ENCODE assay signal across 29 cellular contexts in genomic region chr2:30398084-30398483, GRCh38.
"Had no signal": no experiment of that assay in that cellular context is flagged by ENCODE, and none has a peak within 500 bp of the region (broad histone marks: within the 10 kb centered on the region; RNA-seq: fewer than 3 reads in every experiment).

No MANE protein-coding gene starts in this region.

- H3K4me1 ChIP-seq: colonic mucosa, lower lobe of right lung, psoas muscle, right lobe of liver, testis had no signal

- H3K36me3 ChIP-seq: colonic mucosa, esophagus squamous epithelium, lower lobe of right lung, ovary, right lobe of liver, stomach, tibial artery had no signal

- FAIRE-seq: endometrium, urothelium cell line had no signal

- H3K9me3 ChIP-seq: colonic mucosa, esophagus squamous epithelium, lower lobe of right lung, ovary, psoas muscle, right lobe of liver, stomach, testis, tibial artery had no signal

- H3K27ac ChIP-seq: colonic mucosa, lower lobe of right lung, ovary, psoas muscle, right lobe of liver, testis, tibial artery had no signal

- DNase-seq: colonic mucosa; dermis blood vessel endothelial cell; effector memory CD8-positive, alpha-beta T cell; esophagus squamous epithelium; foreskin melanocyte; glutamatergic neuron; hypothalamus; immature natural killer cell; islet precursor cell; kidney glomerular epithelial cell; lower lobe of right lung; naive thymus-derived CD8-positive, alpha-beta T cell; occipital lobe; ovary; posterior cingulate gyrus; psoas muscle; right lobe of liver; stimulated activated CD4-positive, alpha-beta T cell treated with anti-CD3 and anti-CD28 coated beads, Interleukin-12 subunit alpha, Interleukin-12 subunit beta, amount 100 ng/mL, for 4 hours; stimulated activated CD4-positive, alpha-beta T cell treated with anti-CD3 and anti-CD28 coated beads, Interleukin-1b, Interleukin-23, amount 100 ng/mL, for 48 hours; stimulated activated CD4-positive, alpha-beta T cell treated with anti-CD3 and anti-CD28 coated beads, Interleukin-4, amount 100 ng/mL, for 1 hour; stimulated activated naive CD4-positive, alpha-beta T cell treated with Interleukin-2 at 50 U/mL for 16 hours; stomach; testis; tibial artery had no signal

- H3K4me3 ChIP-seq: colonic mucosa, esophagus squamous epithelium, lower lobe of right lung, ovary, psoas muscle, right lobe of liver, smooth muscle cell, stomach, testis, tibial artery had no signal

- H3K4me2 ChIP-seq: smooth muscle cell had no signal

- ATAC-seq: effector memory CD8-positive, alpha-beta T cell; left lobe of liver; lower lobe of right lung; naive thymus-derived CD8-positive, alpha-beta T cell; psoas muscle; right lobe of liver; stimulated activated effector memory CD8-positive, alpha-beta T cell treated with anti-CD3 and anti-CD28 coated beads, Interleukin-12 subunit alpha, Interleukin-12 subunit beta, amount 100 ng/mL, for 72 hours had no signal

- H3K27me3 ChIP-seq: colonic mucosa, esophagus squamous epithelium, ovary, right lobe of liver, stomach, testis, tibial artery had no signal
